ENCODE assay signal across 1 cellular context in the genomic region with DNA sequence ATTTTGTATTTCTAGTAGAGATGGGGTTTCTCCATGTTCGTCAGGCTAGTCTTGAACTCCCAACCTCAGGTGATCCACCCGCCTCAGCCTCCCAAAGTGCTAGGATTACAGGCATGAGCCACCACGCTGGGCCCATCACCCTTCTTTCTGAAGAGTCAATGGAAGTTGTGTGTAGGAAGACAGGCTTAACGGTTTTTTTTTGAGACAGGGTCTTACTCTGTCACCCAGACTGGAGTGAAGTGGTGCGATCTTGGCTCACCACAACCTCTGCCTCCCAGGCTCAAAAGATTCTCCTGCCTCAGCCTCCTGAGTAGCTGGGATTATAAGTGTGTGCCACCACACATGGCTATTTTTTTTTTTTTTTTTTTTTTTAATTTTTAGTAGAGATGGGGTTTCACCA.
TF ChIP-seq lines count a peak whose summit lies in the region.

No MANE protein-coding gene starts in this region.

TF ChIP-seq in GM12878, 131 proteins besides CTCF, POLR2A, EP300 and RAD21:
- TF ChIP-seq, protein P1, sequence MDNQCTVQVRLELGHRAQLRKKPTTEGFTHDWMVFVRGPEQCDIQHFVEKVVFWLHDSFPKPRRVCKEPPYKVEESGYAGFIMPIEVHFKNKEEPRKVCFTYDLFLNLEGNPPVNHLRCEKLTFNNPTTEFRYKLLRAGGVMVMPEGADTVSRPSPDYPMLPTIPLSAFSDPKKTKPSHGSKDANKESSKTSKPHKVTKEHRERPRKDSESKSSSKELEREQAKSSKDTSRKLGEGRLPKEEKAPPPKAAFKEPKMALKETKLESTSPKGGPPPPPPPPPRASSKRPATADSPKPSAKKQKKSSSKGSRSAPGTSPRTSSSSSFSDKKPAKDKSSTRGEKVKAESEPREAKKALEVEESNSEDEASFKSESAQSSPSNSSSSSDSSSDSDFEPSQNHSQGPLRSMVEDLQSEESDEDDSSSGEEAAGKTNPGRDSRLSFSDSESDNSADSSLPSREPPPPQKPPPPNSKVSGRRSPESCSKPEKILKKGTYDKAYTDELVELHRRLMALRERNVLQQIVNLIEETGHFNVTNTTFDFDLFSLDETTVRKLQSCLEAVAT (IDR thresholded peaks at IDR 0.05), result peak; percentile 29; the same call in 1 of the 2 replicates
